Comparison of ENCODE assay signal across 17 cellular contexts in genomic region chr19:5260381-5260967, GRCh38.
"Had no signal": no experiment of that assay in that cellular context is flagged by ENCODE, and none has a peak within 500 bp of the region (broad histone marks: within the 10 kb centered on the region; RNA-seq: fewer than 3 reads in every experiment).

No MANE protein-coding gene starts in this region.

- H3K27ac Mint-ChIP-seq: activated CD8-positive, alpha-beta T cell treated with anti-CD3 and anti-CD28 coated beads for 36 hours; activated naive CD4-positive, alpha-beta T cell treated with anti-CD3 and anti-CD28 coated beads, Interleukin-2, amount 50 U/mL, for 24 hours; immature natural killer cell; WTC11 had no signal

- H3K4me1 ChIP-seq: adrenal gland, lower lobe of right lung had no signal

- DNase-seq: activated CD4-positive, alpha-beta T cell treated with anti-CD3 and anti-CD28 coated beads for 4 hours; activated CD8-positive, alpha-beta T cell treated with anti-CD3 and anti-CD28 coated beads for 36 hours; activated effector memory CD4-positive, alpha-beta T cell treated with anti-CD3 and anti-CD28 coated beads, Interleukin-2, amount 50 U/mL, for 16 hours; activated T-cell treated with anti-CD3 and anti-CD28 coated beads, Interleukin-2, amount 50 U/mL, for 48 hours; adrenal gland; foreskin melanocyte; head of caudate nucleus; immature natural killer cell; left cardiac atrium; lower lobe of right lung; retina; stimulated activated CD4-positive, alpha-beta T cell treated with anti-CD3 and anti-CD28 coated beads, Interleukin-2, amount 100 ng/mL, for 48 hours; stimulated activated naive CD4-positive, alpha-beta T cell; T-helper 2 cell had no signal

- H3K4me3 ChIP-seq: adrenal gland, lower lobe of right lung had no signal

- H3K4me1 Mint-ChIP-seq: activated naive CD4-positive, alpha-beta T cell treated with anti-CD3 and anti-CD28 coated beads, Interleukin-2, amount 50 U/mL, for 24 hours; WTC11 had no signal

- H3K27me3 Mint-ChIP-seq: activated CD8-positive, alpha-beta T cell treated with anti-CD3 and anti-CD28 coated beads for 36 hours; activated naive CD4-positive, alpha-beta T cell treated with anti-CD3 and anti-CD28 coated beads, Interleukin-2, amount 50 U/mL, for 24 hours; type B pancreatic cell had no signal

- H3K9me3 Mint-ChIP-seq: activated naive CD4-positive, alpha-beta T cell treated with anti-CD3 and anti-CD28 coated beads, Interleukin-2, amount 50 U/mL, for 24 hours had no signal

- H3K4me3 Mint-ChIP-seq: activated CD8-positive, alpha-beta T cell treated with anti-CD3 and anti-CD28 coated beads for 36 hours; activated naive CD4-positive, alpha-beta T cell treated with anti-CD3 and anti-CD28 coated beads, Interleukin-2, amount 50 U/mL, for 24 hours; immature natural killer cell; WTC11 had no signal

- H3K9me3 ChIP-seq: adrenal gland had no signal

- H3K27me3 ChIP-seq: adrenal gland had no signal

- H3K27ac ChIP-seq: adrenal gland, lower lobe of right lung had no signal
